ENCODE assay signal across 8 cellular contexts in the genomic region with DNA sequence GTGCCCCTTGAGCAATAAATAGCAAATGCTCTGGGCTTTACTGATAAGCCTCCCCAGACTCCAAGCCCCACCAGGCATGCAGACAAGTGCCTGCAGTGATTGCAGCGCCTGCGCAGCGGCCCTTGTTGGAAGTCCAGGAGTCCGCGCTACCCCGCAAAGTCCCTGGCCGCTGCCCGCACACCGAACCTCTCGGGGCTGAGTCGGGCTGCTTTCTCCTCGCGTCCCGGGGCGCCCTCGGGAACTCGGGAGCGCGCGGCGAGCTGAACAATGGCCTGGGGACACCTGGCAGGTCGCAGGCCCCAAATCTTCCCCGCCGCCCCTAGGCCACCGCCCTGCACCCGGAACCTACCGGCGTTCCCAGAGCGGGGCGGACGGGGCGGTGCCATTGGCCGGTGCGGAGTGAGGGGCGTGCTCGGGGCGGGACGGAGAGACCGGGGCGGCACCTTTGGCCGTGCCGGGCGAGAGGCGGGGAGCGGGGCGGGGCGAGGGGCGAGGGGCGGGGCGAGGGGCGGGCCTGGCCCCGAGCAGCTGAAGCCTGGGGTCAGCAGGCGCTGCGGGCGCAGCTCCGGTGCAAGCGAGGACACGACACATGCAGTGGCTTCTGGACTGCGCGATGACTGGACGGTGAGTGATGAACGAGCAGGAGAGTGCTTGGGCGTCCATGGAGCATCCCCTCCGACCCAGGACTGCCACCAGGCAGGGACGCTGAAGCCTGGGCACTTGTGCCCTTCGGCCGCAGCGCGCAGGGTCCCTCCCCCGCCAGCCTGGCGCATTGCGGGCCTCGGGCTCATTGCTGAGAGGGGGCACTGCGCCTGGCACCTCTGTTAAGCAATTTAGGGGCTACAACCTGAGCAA. TPM values are rescaled to one million over a fixed set of nuclear protein-coding genes. Genes with fewer than 3 reads are reported as not detected.
DNase-seq lines count a peak whose midpoint lies in the region; ATAC-seq, FAIRE-seq and TF ChIP-seq lines count a peak whose summit lies in the region.

A gene with protein sequence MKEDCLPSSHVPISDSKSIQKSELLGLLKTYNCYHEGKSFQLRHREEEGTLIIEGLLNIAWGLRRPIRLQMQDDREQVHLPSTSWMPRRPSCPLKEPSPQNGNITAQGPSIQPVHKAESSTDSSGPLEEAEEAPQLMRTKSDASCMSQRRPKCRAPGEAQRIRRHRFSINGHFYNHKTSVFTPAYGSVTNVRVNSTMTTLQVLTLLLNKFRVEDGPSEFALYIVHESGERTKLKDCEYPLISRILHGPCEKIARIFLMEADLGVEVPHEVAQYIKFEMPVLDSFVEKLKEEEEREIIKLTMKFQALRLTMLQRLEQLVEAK (plus strand): TSS at position 560 of the 855 bp plus-strand sequence. CDS start 10,401 bp downstream, outside the sequence.

- peaks cover 0 to 6% of the 10 kb centered on the region in 2 experiments; a peak in 2 of 5 replicates for H3K36me3 ChIP-seq in HepG2 (replicated peaks in 1 of 2; ENCODE audit: control insufficient read depth in 1 of 2, insufficient read depth in 2 of 2, low read length in 2 of 2)

- H3K27ac Mint-ChIP-seq in activated CD4-positive, alpha-beta T cell treated with anti-CD3 and anti-CD28 coated beads, Interleukin-2, amount 10 ng/mL, durations not matched to agents 7 days and 5 days: peak within 1 kb of the TSS; percentile 87

- no CpG with 5 or more reads among the region's 74 CpGs for WGBS in HepG2 (ENCODE audit: low lambda C conversion rate)

- intact Hi-C loops in HepG2 (cut with micrococcal nuclease; ENCODE audit: unreplicated experiment): loop anchor here (1.0 to 2.0 kb wide), 2 partner anchors 15 to 24 kb away; no protein-coding TSS in a partner anchor

- CTCF ChIA-PET in activated CD4-positive, alpha-beta T cell treated with anti-CD3 and anti-CD28 coated beads, Interleukin-2, amount 10 ng/mL, durations not matched to agents 7 days and 5 days (lab: Charles Lee): interaction anchor here (0.7 kb wide), 1 partner anchor 145 kb away, joined by 3 read pairs; no protein-coding TSS in a partner anchor
- CTCF ChIA-PET in HepG2 (lab: Yijun Ruan, JAX; ENCODE audit: low intra/inter-chr PET ratio, low total read pairs): interaction anchor here (1.2 to 1.5 kb wide), 2 partner anchors 16 to 27 kb away, joined by 4 to 5 read pairs; no protein-coding TSS in a partner anchor

- BruUV-seq in HepG2 (replicated peaks; lab: Mats Ljungman, UMichigan): no TSS peak

- H3K27me3 ChIP-seq in HepG2 (ENCODE audit: control insufficient read depth in 1 of 2, insufficient read depth in 2 of 2, low read length in 2 of 2): no peaks in the 10 kb centered on the region; a peak in 1 of 5 replicates

- peaks cover 21% of the 10 kb centered on the region for H3K4me1 Mint-ChIP-seq in activated CD4-positive, alpha-beta T cell treated with anti-CD3 and anti-CD28 coated beads, Interleukin-2, amount 10 ng/mL, durations not matched to agents 7 days and 5 days

- peaks cover 65% of the 10 kb centered on the region for H3K4me1 ChIP-seq in HepG2 (ENCODE audit: insufficient read depth, low read length)

- peak within 1 kb of the TSS; percentile 82 to 85 (median 84) for H3K4me3 ChIP-seq in HepG2 (replicated peaks in 1 of 3; ENCODE audit: insufficient read depth in 1 of 3, low read depth in 2 of 3, low read length in 3 of 3)

- ATAC-seq in GM19023 (IDR thresholded peaks at IDR 0.05; ENCODE audit: unreplicated experiment): peak; percentile 97
- ATAC-seq in HG03175 (IDR thresholded peaks at IDR 0.05; ENCODE audit: unreplicated experiment): peak; percentile 97
- ATAC-seq in HepG2: peak; percentile 89

- H3K36me3 Mint-ChIP-seq in activated CD4-positive, alpha-beta T cell treated with anti-CD3 and anti-CD28 coated beads, Interleukin-2, amount 10 ng/mL, durations not matched to agents 7 days and 5 days (ENCODE audit: low read depth): peaks cover 12% of the 10 kb centered on the region

- H2AFZ ChIP-seq in HepG2 (ENCODE audit: low read length): no peak within 1 kb of the TSS

- FAIRE-seq in HepG2 (lab: Jason Lieb, UNC): no peak

- in situ Hi-C loops in HepG2 (cut with HindIII; ENCODE audit: extremely low pct_ligation_motif_present, low pct_unique_long_range_greater_than_20kb): loop anchor here (25.0 kb wide), 1 partner anchor 1547 kb away; a partner anchor contains a TSS

- TF ChIP-seq RAD21 in HepG2 (CRISPR knock-in tag; IDR thresholded peaks at IDR 0.05): peak; percentile 55

- H3K9me3 ChIP-seq in HepG2 (ENCODE audit: low read length): no peaks in the 10 kb centered on the region

- H3K27ac ChIP-seq in HepG2 (ENCODE audit: extremely low read length, insufficient read depth, low read length): peak within 1 kb of the TSS; percentile 90

- peak within 1 kb of the TSS; percentile 83 for H3K4me3 Mint-ChIP-seq in activated CD4-positive, alpha-beta T cell treated with anti-CD3 and anti-CD28 coated beads, Interleukin-2, amount 10 ng/mL, durations not matched to agents 7 days and 5 days

- H4K20me1 ChIP-seq in HepG2 (ENCODE audit: insufficient read depth, low read length): peaks cover 4% of the 10 kb centered on the region; the same call in 1 of the 2 replicates

- TF ChIP-seq CTCF in HepG2 (CRISPR knock-in tag; IDR thresholded peaks at IDR 0.05): no peak

- H3K79me2 ChIP-seq in HepG2 (ENCODE audit: insufficient read depth, low read length): peaks cover 51% of the 10 kb centered on the region

- DNase-seq in AG20443 (ENCODE audit: low spot score): peak; percentile 99
- peak; percentile 56 for DNase-seq in NCI-H510A (lab: John Stamatoyannopoulos, UW)
- peak; percentile 93 for DNase-seq in activated CD4-positive, alpha-beta T cell treated with anti-CD3 and anti-CD28 coated beads, Interleukin-2, amount 10 ng/mL, durations not matched to agents 7 days and 5 days
- peak; percentile 56 for DNase-seq in dedifferentiated amniotic fluid mesenchymal stem cell (ENCODE audit: extremely low spot score)
- DNase-seq in HepG2 (ENCODE audit: low spot score): peak; percentile 81
- peak; percentile 93 for DNase-seq in stimulated activated CD4-positive, alpha-beta T cell treated with anti-CD3 and anti-CD28 coated beads, Interleukin-4, amount 100 ng/mL, for 1 hour

- TF ChIP-seq POLR2A in HepG2 (IDR thresholded peaks at IDR 0.05; ENCODE audit: insufficient read depth in 1 of 2, low read depth in 2 of 2, low read length in 2 of 2): peak; percentile 75 to 94

- H3K9ac ChIP-seq in HepG2 (ENCODE audit: insufficient read depth, low read depth, low read length): peak within 1 kb of the TSS; percentile 86

- POLR2A ChIA-PET in activated CD4-positive, alpha-beta T cell treated with anti-CD3 and anti-CD28 coated beads, Interleukin-2, amount 10 ng/mL, durations not matched to agents 7 days and 5 days (lab: Charles Lee): no interaction called here
- POLR2A ChIA-PET in HepG2 (lab: Yijun Ruan, JAX): interaction anchor here (1.0 to 13.2 kb wide), 9 partner anchors 9 to 48 kb away, joined by 3 to 407 read pairs (median 6); a partner anchor contains a TSS

- peak within 1 kb of the TSS; percentile 95 for H3K4me2 ChIP-seq in HepG2 (ENCODE audit: low read depth, low read length)

- peak in 1 of 2 experiments; percentile 7; a peak in 1 of 4 replicates for TF ChIP-seq EP300 in HepG2 (IDR thresholded peaks at IDR 0.05; ENCODE audit: low read depth in 2 of 2, low read length in 2 of 2)
- TF ChIP-seq EP300 in HepG2 (CRISPR knock-in tag; IDR thresholded peaks at IDR 0.05; ENCODE audit: borderline replicate concordance): 0 out of 2 replicates have a peak, but pooled peaks have one; percentile 23

- peaks cover 3% of the 10 kb centered on the region for H3K9me3 Mint-ChIP-seq in activated CD4-positive, alpha-beta T cell treated with anti-CD3 and anti-CD28 coated beads, Interleukin-2, amount 10 ng/mL, durations not matched to agents 7 days and 5 days

- H3K27me3 Mint-ChIP-seq in activated CD4-positive, alpha-beta T cell treated with anti-CD3 and anti-CD28 coated beads, Interleukin-2, amount 10 ng/mL, durations not matched to agents 7 days and 5 days: no peaks in the 10 kb centered on the region

RNA-seq across cellular contexts. Expression of the gene that starts here (rescaled TPM):
- under 1 TPM; 0.42 to 0.52 TPM for total RNA-seq in activated CD4-positive, alpha-beta T cell treated with anti-CD3 and anti-CD28 coated beads, Interleukin-2, amount 10 ng/mL, durations not matched to agents 7 days and 5 days
- 49.9 and 51.7 TPM in 2 replicates for total RNA-seq in HepG2 (2016; rRNA removed; fragmentation: Illumina TruSeq; extraction: Trizol)
- 22.4 and 22.8 TPM in 2 replicates for total RNA-seq in HepG2 (2016; cell fraction: cytosol; rRNA removed; fragmentation: Illumina TruSeq; extraction: Trizol; ENCODE audit: low read depth)
- total RNA-seq in HepG2 (2016; cell fraction: insoluble cytoplasmic fraction; rRNA removed; fragmentation: Illumina TruSeq; extraction: Trizol): 49.9 and 50.1 TPM in 2 replicates
- 39.2 and 45.6 TPM in 2 replicates for total RNA-seq in HepG2 (2016; cell fraction: membrane; rRNA removed; fragmentation: Illumina TruSeq; extraction: Trizol)
- 52.1 and 54.6 TPM in 2 replicates for total RNA-seq in HepG2 (2016; cell fraction: nucleus; rRNA removed; fragmentation: Illumina TruSeq; extraction: Trizol)
- polyA plus RNA-seq in HepG2 (2011; rRNA removed): 34.0 and 39.7 TPM in 2 replicates
- polyA plus RNA-seq in HepG2 (2011; cell fraction: cytosol; rRNA removed): 20.4 and 25.8 TPM in 2 replicates
- polyA plus RNA-seq in HepG2 (2011; cell fraction: nucleus; rRNA removed): 140 TPM in 2 replicates
- polyA plus RNA-seq in HepG2 (2012): 25.0 and 26.7 TPM in 2 replicates
- 18.5 and 22.5 TPM in 2 replicates for polyA plus RNA-seq in HepG2 (2016; cell fraction: cytosol; fragmentation: Illumina TruSeq; extraction: Trizol; ENCODE audit: low read depth)
- polyA plus RNA-seq in HepG2 (2016; cell fraction: insoluble cytoplasmic fraction; fragmentation: Illumina TruSeq; extraction: Trizol; ENCODE audit: low read depth): 53.5 and 57.9 TPM in 2 replicates
- 31.2 and 31.3 TPM in 2 replicates for polyA plus RNA-seq in HepG2 (2016; cell fraction: membrane; fragmentation: Illumina TruSeq; extraction: Trizol; ENCODE audit: low read depth)
- 84.5 and 98.6 TPM in 2 replicates for polyA plus RNA-seq in HepG2 (2016; cell fraction: nucleus; fragmentation: Illumina TruSeq; extraction: Trizol; ENCODE audit: insufficient read depth, low read depth)
- 0.12 and 67.0 TPM in 2 replicates for polyA minus RNA-seq in HepG2 (2011; rRNA and poly(A)+ RNA removed; ENCODE audit: low replicate concordance)
- 13.4 and 16.0 TPM in 2 replicates for polyA minus RNA-seq in HepG2 (2011; cell fraction: cytosol; rRNA and poly(A)+ RNA removed)
- 74.3 and 88.9 TPM in 2 replicates for polyA minus RNA-seq in HepG2 (2011; cell fraction: nucleus; rRNA and poly(A)+ RNA removed)

Comparison
In these comparisons a context has a peak if more than half of its experiments do, and no peak if none do; other contexts are left out.
1. Peak in every context shown above with its lines: DNase-seq, ATAC-seq, H3K4me3 ChIP-seq and H3K27ac ChIP-seq.
2. RNA of the gene that starts here (total RNA-seq): 22.4 to 54.6 TPM in HepG2; 0.42 to 0.52 TPM in activated CD4-positive, alpha-beta T cell treated with anti-CD3 and anti-CD28 coated beads, Interleukin-2, amount 10 ng/mL, durations not matched to agents 7 days and 5 days; every median in the first group is over 10 times any median in the second.
3. Peak in DNase-seq in activated CD4-positive, alpha-beta T cell treated with anti-CD3 and anti-CD28 coated beads, Interleukin-2, amount 10 ng/mL, durations not matched to agents 7 days and 5 days; RNA of the gene not detected or under 1 TPM.